ENCODE assay signal across 8 cellular contexts in the genomic region with DNA sequence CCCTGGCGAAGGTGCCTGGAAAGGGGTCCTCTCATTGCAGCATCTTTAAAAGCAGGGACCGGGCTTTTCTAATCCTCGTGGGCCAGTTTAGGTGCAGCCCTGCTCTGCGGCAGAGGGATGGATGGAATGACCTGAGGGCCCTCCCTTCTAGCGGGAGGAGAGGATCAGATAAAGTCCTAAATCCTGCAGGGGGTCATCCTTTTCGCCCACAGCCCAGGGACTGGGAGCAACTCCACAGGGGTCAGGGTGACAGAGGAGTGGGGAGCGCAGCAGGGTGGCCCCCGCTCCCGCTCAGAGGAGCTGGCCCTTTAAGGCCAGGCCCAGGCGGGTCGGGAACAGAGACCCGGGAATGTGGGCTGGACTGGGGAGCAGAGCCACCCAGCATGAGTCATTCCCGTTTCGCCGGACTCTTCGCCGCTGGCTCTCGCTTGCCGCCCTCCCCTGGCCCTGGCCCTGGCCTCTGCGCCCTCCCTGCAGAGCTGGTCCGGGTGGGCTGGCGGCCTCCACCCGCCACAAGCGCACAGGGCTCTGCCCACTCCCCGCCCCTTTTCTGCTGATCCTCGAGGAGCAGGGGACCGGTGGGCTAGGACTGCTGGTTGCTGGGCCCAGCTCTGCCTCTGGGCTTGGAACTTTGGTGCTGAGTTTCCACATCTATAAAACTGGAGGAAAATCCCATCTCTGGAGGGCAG.
DNase-seq lines count a peak whose midpoint lies in the region; ATAC-seq and TF ChIP-seq lines count a peak whose summit lies in the region.

No MANE protein-coding gene starts in this region.

- no peak for TF ChIP-seq POLR2A in thyroid gland (IDR thresholded peaks at IDR 0.05)

- H3K4me1 ChIP-seq in left lung (peaks cover 7 to 36% of the 10 kb centered on the region in 2 donors), thyroid gland (peaks cover 8 to 27% of the 10 kb centered on the region in 2 donors)

- H3K9me3 ChIP-seq in left lung (no peaks in the 10 kb centered on the region), thyroid gland (no peaks in the 10 kb centered on the region)

- ATAC-seq in left lung (peak; percentile 87), HG03432 (IDR thresholded peaks at IDR 0.05; ENCODE audit: unreplicated experiment) (no peak), GM21515 (IDR thresholded peaks at IDR 0.05; ENCODE audit: unreplicated experiment) (no peak)

- peak overlapping the region; percentile 80 for H3K4me3 Mint-ChIP-seq in Calu3 (ENCODE audit: low read depth, unreplicated experiment)

- no peaks in the 10 kb centered on the region for H3K27me3 ChIP-seq in left lung
- H3K27me3 ChIP-seq in thyroid gland, result peaks cover 3% of the 10 kb centered on the region

- WGBS in thyroid gland, 2 donors, result 32 to 40% methylated on average over 1 to 19 of the region's 27 CpGs

- DNase-seq in Calu3, result peak; percentile 78
- peak; percentile 89 for DNase-seq in M059J (ENCODE audit: low read depth)
- DNase-seq in dedifferentiated amniotic fluid mesenchymal stem cell (ENCODE audit: extremely low spot score), result peak; percentile 68
- peak; percentile 84 to 88 for DNase-seq in left lung
- peak; percentile 32 to 36 for DNase-seq in thyroid gland
- DNase-seq in NOMO-1 (lab: John Stamatoyannopoulos, UW; ENCODE audit: unreplicated experiment in 2 of 2), result no peak

- H3K36me3 ChIP-seq in left lung, result no peaks in the 10 kb centered on the region
- no peaks in the 10 kb centered on the region for H3K36me3 ChIP-seq in thyroid gland

- H3K4me3 ChIP-seq in left lung (peak overlapping the region; percentile 45 to 55), thyroid gland (replicated peaks in 1 of 3) (peak overlapping the region in 1 of 3 donors; percentile 37)

- CTCF ChIA-PET in Calu3 (lab: Charles Lee), result interaction anchor here (0.6 to 2.4 kb wide), 9 partner anchors 181 to 523 kb away, joined by 3 to 25 read pairs (median 6); a partner anchor contains a TSS

- no peaks in the 10 kb centered on the region for H3K9me3 Mint-ChIP-seq in Calu3 (ENCODE audit: low read depth, unreplicated experiment)

- TF ChIP-seq CTCF in Calu3 (IDR thresholded peaks at IDR 0.05; ENCODE audit: unreplicated experiment) (no peak), left lung (IDR thresholded peaks at IDR 0.05) (no peak), thyroid gland (IDR thresholded peaks at IDR 0.05) (no peak)

- no peak overlapping the region for H3K27ac Mint-ChIP-seq in Calu3 (ENCODE audit: unreplicated experiment)

- intact Hi-C loops in Calu3 (cut with micrococcal nuclease; ENCODE audit: unreplicated experiment) (loop anchor here (5.0 to 10.0 kb wide), 3 partner anchors 64 to 522 kb away; a partner anchor contains a TSS), left lung (cut with DNase I) (loop anchor here in 1 of 2 donors (5.0 to 10.0 kb wide), 3 partner anchors 182 to 374 kb away; a partner anchor contains a TSS), thyroid gland (cut with DNase I) (loop anchor here (5.0 to 10.0 kb wide), 2 partner anchors 382 to 1014 kb away; no protein-coding TSS in a partner anchor)

- BruUV-seq in Calu3 (replicated peaks; lab: Mats Ljungman, UMichigan), result no TSS peak

- H3K36me3 Mint-ChIP-seq in Calu3 (ENCODE audit: insufficient read depth, unreplicated experiment), result peaks cover 8% of the 10 kb centered on the region

- H3K27me3 Mint-ChIP-seq in Calu3 (ENCODE audit: unreplicated experiment), result peaks cover 17% of the 10 kb centered on the region

- H3K27ac ChIP-seq in left lung (peak overlapping the region; percentile 81 to 87), thyroid gland (peak overlapping the region; percentile 17 to 79 (median 52))

- peaks cover 17% of the 10 kb centered on the region for H3K4me1 Mint-ChIP-seq in Calu3 (ENCODE audit: low read depth, unreplicated experiment)

Comparison
In these comparisons a context has a peak if more than half of its experiments do, and no peak if none do; other contexts are left out.
1. DNase-seq: peak in Calu3 (single experiment), M059J (single experiment), dedifferentiated amniotic fluid mesenchymal stem cell (single experiment), left lung (2 of 2) and thyroid gland (2 of 2); none in NOMO-1 (0 of 2).